Comparison of ENCODE assay signal across 14 cellular contexts in the genomic region with DNA sequence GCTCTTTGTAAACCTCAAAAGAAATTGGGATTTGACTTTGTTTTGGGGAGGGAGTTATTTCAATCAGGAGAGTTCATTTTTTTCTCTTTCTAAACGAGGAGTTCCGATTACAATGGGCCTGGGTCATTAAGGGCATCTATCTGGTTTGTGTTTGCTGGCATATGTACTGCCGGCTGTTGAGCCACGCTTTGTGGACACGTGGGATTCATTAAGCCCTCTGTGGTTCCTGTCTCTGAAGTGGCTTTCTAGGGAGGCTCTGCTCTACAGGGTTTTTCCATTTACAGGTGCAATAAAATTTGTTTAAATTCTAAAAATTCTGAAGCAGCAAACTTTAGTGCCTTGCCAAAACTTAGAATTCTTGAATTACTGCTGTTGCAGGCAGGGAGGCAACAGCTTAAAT. TPM values are rescaled to one million over a fixed set of nuclear protein-coding genes. Genes with fewer than 3 reads are reported as not detected.
DNase-seq lines count a peak whose midpoint lies in the region; ATAC-seq lines count a peak whose summit lies in the region.
"Had no signal": no experiment of that assay in that cellular context is flagged by ENCODE, and none has a peak within 500 bp of the region (broad histone marks: within the 10 kb centered on the region; RNA-seq: fewer than 3 reads in every experiment).

No MANE protein-coding gene starts in this region.

- H3K27ac ChIP-seq in KOPT-K1 (ENCODE audit: low read depth, low read length, poor library complexity, severe bottlenecking), result peak overlapping the region; percentile 44
- H3K27ac ChIP-seq: A549, gastrocnemius medialis, tibial nerve had no signal

- H3K9me3 ChIP-seq in KOPT-K1 (ENCODE audit: insufficient read depth, low read length, poor library complexity, severe bottlenecking), result no peaks in the 10 kb centered on the region
- H3K9me3 ChIP-seq: A549, gastrocnemius medialis, tibial nerve had no signal

- H3K4me3 Mint-ChIP-seq in activated naive CD8-positive, alpha-beta T cell treated with anti-CD3 and anti-CD28 coated beads for 36 hours, result peak overlapping the region; percentile 37
- H3K4me3 Mint-ChIP-seq in natural killer cell treated with Interleukin-12 subunit alpha and Interleukin-12 subunit beta and Interleukin-15 and Interleukin-18, amount 100 ng/mL, for 72 hours, result peak overlapping the region; percentile 70

- no peak for ATAC-seq in natural killer cell treated with Interleukin-12 subunit alpha and Interleukin-12 subunit beta and Interleukin-15 and Interleukin-18, amount 100 ng/mL, for 72 hours
- ATAC-seq in HG02588 (IDR thresholded peaks at IDR 0.05; ENCODE audit: unreplicated experiment), result no peak
- ATAC-seq: A549, gastrocnemius medialis had no signal

- peaks cover 36% of the 10 kb centered on the region for H3K4me1 Mint-ChIP-seq in activated naive CD8-positive, alpha-beta T cell treated with anti-CD3 and anti-CD28 coated beads for 36 hours
- peaks cover 31 to 34% of the 10 kb centered on the region in 2 donors for H3K4me1 Mint-ChIP-seq in natural killer cell treated with Interleukin-12 subunit alpha and Interleukin-12 subunit beta and Interleukin-15 and Interleukin-18, amount 100 ng/mL, for 72 hours (ENCODE audit: low read depth in 2 of 2)

- H3K9me3 Mint-ChIP-seq in activated naive CD8-positive, alpha-beta T cell treated with anti-CD3 and anti-CD28 coated beads for 36 hours, result no peaks in the 10 kb centered on the region
- H3K9me3 Mint-ChIP-seq in natural killer cell treated with Interleukin-12 subunit alpha and Interleukin-12 subunit beta and Interleukin-15 and Interleukin-18, amount 100 ng/mL, for 72 hours, result no peaks in the 10 kb centered on the region

- H3K36me3 ChIP-seq in KOPT-K1 (ENCODE audit: insufficient read depth, low read length), result no peaks in the 10 kb centered on the region
- H3K36me3 ChIP-seq: gastrocnemius medialis, tibial nerve had no signal

- H3K36me3 Mint-ChIP-seq in activated naive CD8-positive, alpha-beta T cell treated with anti-CD3 and anti-CD28 coated beads for 36 hours, result peaks cover 19% of the 10 kb centered on the region
- peaks cover 8% of the 10 kb centered on the region for H3K36me3 Mint-ChIP-seq in natural killer cell treated with Interleukin-12 subunit alpha and Interleukin-12 subunit beta and Interleukin-15 and Interleukin-18, amount 100 ng/mL, for 72 hours

- H3K27me3 Mint-ChIP-seq in activated naive CD8-positive, alpha-beta T cell treated with anti-CD3 and anti-CD28 coated beads for 36 hours, result no peaks in the 10 kb centered on the region
- no peaks in the 10 kb centered on the region for H3K27me3 Mint-ChIP-seq in natural killer cell treated with Interleukin-12 subunit alpha and Interleukin-12 subunit beta and Interleukin-15 and Interleukin-18, amount 100 ng/mL, for 72 hours

- peak overlapping the region; percentile 87 for H3K27ac Mint-ChIP-seq in activated naive CD8-positive, alpha-beta T cell treated with anti-CD3 and anti-CD28 coated beads for 36 hours
- H3K27ac Mint-ChIP-seq in natural killer cell treated with Interleukin-12 subunit alpha and Interleukin-12 subunit beta and Interleukin-15 and Interleukin-18, amount 100 ng/mL, for 72 hours, result peak overlapping the region; percentile 79 to 90

- DNase-seq in NCI-H524 (lab: John Stamatoyannopoulos, UW) (peak; percentile 11 to 37), NCI-H524 treated with DMSO at 0.1 percent for 48 hours (lab: John Stamatoyannopoulos, UW) (no peak), NCI-H748 (lab: John Stamatoyannopoulos, UW; ENCODE audit: unreplicated experiment) (no peak), NCI-H187 treated with DMSO at 0.1 percent for 48 hours (lab: John Stamatoyannopoulos, UW) (no peak)
- DNase-seq in activated naive CD8-positive, alpha-beta T cell treated with anti-CD3 and anti-CD28 coated beads for 36 hours, result no peak
- DNase-seq in natural killer cell treated with Interleukin-12 subunit alpha and Interleukin-12 subunit beta and Interleukin-15 and Interleukin-18, amount 100 ng/mL, for 72 hours (ENCODE audit: low spot score), result no peak
- DNase-seq: activated CD4-positive, CD25-positive, alpha-beta regulatory T cell; cortex of kidney; gastrocnemius medialis; NCI-H1048 had no signal

RNA-seq across cellular contexts. Expression of a gene that starts 57.9 kb away (rescaled TPM):
- total RNA-seq in activated naive CD8-positive, alpha-beta T cell treated with anti-CD3 and anti-CD28 coated beads for 36 hours, result 10 to 100 TPM; 18.4 to 21.4 TPM
- total RNA-seq in natural killer cell treated with Interleukin-12 subunit alpha and Interleukin-12 subunit beta and Interleukin-15 and Interleukin-18, amount 100 ng/mL, for 72 hours, result 10 to 100 TPM; 18.9 to 43.7 TPM

Comparison
In these comparisons a context has a peak if more than half of its experiments do, and no peak if none do; other contexts are left out.
1. DNase-seq: peak in NCI-H524 (2 of 2); none in NCI-H524 treated with DMSO at 0.1 percent for 48 hours (single experiment), activated naive CD8-positive, alpha-beta T cell treated with anti-CD3 and anti-CD28 coated beads for 36 hours (single experiment), natural killer cell treated with Interleukin-12 subunit alpha and Interleukin-12 subunit beta and Interleukin-15 and Interleukin-18, amount 100 ng/mL, for 72 hours (single experiment), NCI-H748 (single experiment) and NCI-H187 treated with DMSO at 0.1 percent for 48 hours (single experiment).